ENCODE assay signal across 20 cellular contexts in the genomic region with DNA sequence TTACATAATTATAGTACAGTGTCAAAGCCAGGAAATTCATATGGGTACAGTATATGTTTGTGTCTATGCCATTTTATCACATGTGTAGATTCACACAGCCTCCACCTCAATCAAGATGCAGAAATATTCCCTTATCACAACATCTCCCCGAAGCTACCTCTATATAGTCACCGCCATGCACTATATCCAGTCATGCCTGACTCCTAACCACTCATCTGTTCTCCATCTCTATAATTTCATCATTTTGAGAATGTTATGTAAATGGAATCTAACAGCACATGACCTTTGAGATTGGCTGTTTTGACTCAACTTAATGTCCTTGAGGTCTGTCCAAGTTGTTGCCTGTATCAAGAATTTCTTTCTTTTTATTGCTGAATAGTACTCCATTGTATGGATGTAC.
"Had no signal": no experiment of that assay in that cellular context is flagged by ENCODE, and none has a peak within 500 bp of the region (broad histone marks: within the 10 kb centered on the region; RNA-seq: fewer than 3 reads in every experiment).

No MANE protein-coding gene starts in this region.

- H3K27me3 ChIP-seq: breast epithelium, left lung, stomach, testis had no signal

- H3K36me3 Mint-ChIP-seq: activated naive CD4-positive, alpha-beta T cell treated with anti-CD3 and anti-CD28 coated beads, Interleukin-2, amount 10 ng/mL, durations not matched to agents 7 days and 5 days; mesothelial cell of epicardium; type B pancreatic cell; WTC11 had no signal

- H3K27ac ChIP-seq: breast epithelium, coronary artery, left lung, stomach, testis had no signal

- H3K4me1 Mint-ChIP-seq: activated CD4-positive, alpha-beta T cell treated with anti-CD3 and anti-CD28 coated beads, Interleukin-2, amount 10 ng/mL, durations not matched to agents 7 days and 5 days; activated naive CD4-positive, alpha-beta T cell treated with anti-CD3 and anti-CD28 coated beads, Interleukin-2, amount 10 ng/mL, durations not matched to agents 7 days and 5 days; mesothelial cell of epicardium; WTC11 had no signal

- H3K4me3 Mint-ChIP-seq: activated CD4-positive, alpha-beta T cell treated with anti-CD3 and anti-CD28 coated beads, Interleukin-2, amount 10 ng/mL, durations not matched to agents 7 days and 5 days; activated CD8-positive, alpha-beta T cell treated with anti-CD3 and anti-CD28 coated beads, Interleukin-2, amount 10 ng/mL, durations not matched to agents 7 days and 5 days; activated naive CD4-positive, alpha-beta T cell treated with anti-CD3 and anti-CD28 coated beads, Interleukin-2, amount 10 ng/mL, durations not matched to agents 7 days and 5 days; mesothelial cell of epicardium; nephron progenitor cell; type B pancreatic cell; WTC11 had no signal

- H3K27me3 Mint-ChIP-seq: type B pancreatic cell had no signal

- H3K9me3 ChIP-seq: breast epithelium, left lung, stomach, testis had no signal

- DNase-seq: activated CD4-positive, alpha-beta T cell treated with anti-CD3 and anti-CD28 coated beads, Interleukin-2, amount 10 ng/mL, durations not matched to agents 7 days and 5 days; activated CD8-positive, alpha-beta T cell treated with anti-CD3 and anti-CD28 coated beads, Interleukin-2, amount 10 ng/mL, durations not matched to agents 7 days and 5 days; activated effector memory CD4-positive, alpha-beta T cell treated with Interleukin-2 at 50 U/mL for 16 hours; activated naive CD4-positive, alpha-beta T cell treated with anti-CD3 and anti-CD28 coated beads, Interleukin-2, amount 10 ng/mL, durations not matched to agents 7 days and 5 days; activated T-cell treated with anti-CD3 and anti-CD28 coated beads, Interleukin-2, amount 50 U/mL, for 48 hours; foreskin melanocyte; glutamatergic neuron; hypothalamus; kidney; left lung; nephron progenitor cell; nucleus accumbens; stomach; testis had no signal

- H3K4me3 ChIP-seq: breast epithelium, coronary artery, left lung, stomach, testis had no signal

- H3K4me1 ChIP-seq: breast epithelium, left lung, testis had no signal

- H3K9me3 Mint-ChIP-seq: activated CD4-positive, alpha-beta T cell treated with anti-CD3 and anti-CD28 coated beads, Interleukin-2, amount 10 ng/mL, durations not matched to agents 7 days and 5 days; activated naive CD4-positive, alpha-beta T cell treated with anti-CD3 and anti-CD28 coated beads, Interleukin-2, amount 10 ng/mL, durations not matched to agents 7 days and 5 days; mesothelial cell of epicardium; nephron progenitor cell; type B pancreatic cell; WTC11 had no signal

- ATAC-seq: activated CD8-positive, alpha-beta T cell treated with anti-CD3 and anti-CD28 coated beads, Interleukin-2, amount 10 ng/mL, durations not matched to agents 7 days and 5 days; left lung; WTC11 had no signal

- H3K27ac Mint-ChIP-seq: activated CD4-positive, alpha-beta T cell treated with anti-CD3 and anti-CD28 coated beads, Interleukin-2, amount 10 ng/mL, durations not matched to agents 7 days and 5 days; activated CD8-positive, alpha-beta T cell treated with anti-CD3 and anti-CD28 coated beads, Interleukin-2, amount 10 ng/mL, durations not matched to agents 7 days and 5 days; activated naive CD4-positive, alpha-beta T cell treated with anti-CD3 and anti-CD28 coated beads, Interleukin-2, amount 10 ng/mL, durations not matched to agents 7 days and 5 days; mesothelial cell of epicardium; nephron progenitor cell; type B pancreatic cell; WTC11 had no signal

- FAIRE-seq: astrocyte, kidney had no signal

- H3K36me3 ChIP-seq: breast epithelium, left lung, stomach had no signal
